Comparison of ENCODE assay signal across 22 cellular contexts in the genomic region with DNA sequence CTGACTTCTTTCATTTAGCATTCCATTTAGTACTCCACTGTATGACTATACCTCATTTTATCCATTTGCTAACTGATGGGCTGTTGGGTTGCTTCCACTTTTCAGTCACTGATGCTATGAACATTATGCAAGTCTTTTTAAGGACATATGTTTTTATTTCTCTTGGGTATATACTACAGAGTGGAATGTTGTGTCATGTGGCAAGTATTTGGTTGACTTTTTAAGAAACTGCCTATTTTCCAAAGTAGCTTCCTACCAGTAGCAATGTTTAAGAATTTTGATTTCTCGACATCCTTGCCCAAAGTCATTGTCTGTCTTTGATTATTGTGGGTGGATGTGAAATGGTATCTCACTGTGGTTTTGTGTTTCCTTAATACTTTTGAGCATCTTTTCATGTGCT.
DNase-seq lines count a peak whose midpoint lies in the region; ATAC-seq, FAIRE-seq and TF ChIP-seq lines count a peak whose summit lies in the region.
"Had no signal": no experiment of that assay in that cellular context is flagged by ENCODE, and none has a peak within 500 bp of the region (broad histone marks: within the 10 kb centered on the region; RNA-seq: fewer than 3 reads in every experiment).

No MANE protein-coding gene starts in this region.

- no peaks in the 10 kb centered on the region for H3K9me1 ChIP-seq in K562 (ENCODE audit: control insufficient read depth, insufficient read depth, low read length)

- no peak overlapping the region for H2BK120ac ChIP-seq in mesenchymal stem cell (ENCODE audit: low read depth, low read length)

- H3K36me3 ChIP-seq in K562 (ENCODE audit: control insufficient read depth, insufficient read depth, low read length), result no peaks in the 10 kb centered on the region
- H3K36me3 ChIP-seq in mesenchymal stem cell (ENCODE audit: control insufficient read depth in 1 of 2, insufficient read depth in 2 of 2, low read depth in 1 of 2, low read length in 2 of 2), result no peaks in the 10 kb centered on the region
- H3K36me3 ChIP-seq: stomach had no signal

- no peaks in the 10 kb centered on the region for H4K20me1 ChIP-seq in K562 (replicated peaks; ENCODE audit: control insufficient read depth, insufficient read depth, low read length)

- TF ChIP-seq CTCF in AG09309 (IDR thresholded peaks at IDR 0.05; ENCODE audit: control insufficient read depth, insufficient read depth, low read depth, low read length, missing control alignments) (no peak), K562 (IDR thresholded peaks at IDR 0.05 in 2 of 3, conservative IDR thresholded peaks at IDR 0.05 in 1 of 3; ENCODE audit: insufficient read depth in 2 of 3, low read depth in 1 of 3, low read length in 3 of 3) (no peak)

- H3K23ac ChIP-seq in mesenchymal stem cell (ENCODE audit: low read length in 2 of 2), result no peak overlapping the region

- TF ChIP-seq POLR2A in K562 (conservative IDR thresholded peaks at IDR 0.05), result no peak

- no peaks in the 10 kb centered on the region for H3K79me2 ChIP-seq in K562 (ENCODE audit: control insufficient read depth, insufficient read depth, low read length)

- peaks cover 0 to 2% of the 10 kb centered on the region in 2 experiments; a peak in 1 of 5 replicates for H3K4me1 ChIP-seq in K562 (replicated peaks in 1 of 2; ENCODE audit: control insufficient read depth in 2 of 2, insufficient read depth in 2 of 2, low read length in 2 of 2)
- H3K4me1 ChIP-seq in mesenchymal stem cell (ENCODE audit: control insufficient read depth, insufficient read depth, low read depth, low read length), result peaks cover 10% of the 10 kb centered on the region

- peak; percentile 60 for FAIRE-seq in K562 (lab: Jason Lieb, UNC)
- FAIRE-seq: HepG2, TTC549 had no signal

- DNase-seq in AG09309 (ENCODE audit: low read depth) (peak; percentile 95), HS-5 (ENCODE audit: low read depth) (peak; percentile 73), K562 (ENCODE audit: extremely low read depth in 1 of 4, low spot score in 3 of 4) (no peak), mesenchymal stem cell (peak; percentile 50), kidney glomerular epithelial cell (lab: John Stamatoyannopoulos, UW) (no peak), GOT3 (lab: John Stamatoyannopoulos, UW) (no peak), substantia nigra (lab: John Stamatoyannopoulos, UW) (no peak)
- DNase-seq in stimulated activated naive CD8-positive, alpha-beta T cell treated with anti-CD3 and anti-CD28 coated beads, Interleukin-15, Interleukin-2, amounts not matched to agents 100 U/mL and 50 U/mL, for 24 hours, result no peak
- DNase-seq: activated CD4-positive, alpha-beta T cell treated with anti-CD3 and anti-CD28 coated beads, Interleukin-2, amount 50 U/mL, for 48 hours; activated T-cell treated with anti-CD3 and anti-CD28 coated beads, Interleukin-2, amount 50 U/mL, for 48 hours; Calu3; caudate nucleus; effector memory CD8-positive, alpha-beta T cell; GF-D8; NCI-H2081 treated with DMSO at 0.1 percent for 48 hours; NCI-H524 treated with DMSO at 0.1 percent for 48 hours; stomach had no signal

- no peak for TF ChIP-seq RAD21 in K562 (CRISPR knock-in tag; conservative IDR thresholded peaks at IDR 0.05 in 1 of 2, IDR thresholded peaks at IDR 0.05 in 1 of 2)

- H3K9me3 ChIP-seq in K562 (replicated peaks; ENCODE audit: control insufficient read depth, insufficient read depth, low read depth, low read length) (no peaks in the 10 kb centered on the region), mesenchymal stem cell (ENCODE audit: control insufficient read depth, low read length) (no peaks in the 10 kb centered on the region)
- H3K9me3 ChIP-seq: stomach had no signal

- H3K27ac ChIP-seq in K562 (ENCODE audit: extremely low read depth, low read depth, low read length) (no peak overlapping the region), mesenchymal stem cell (ENCODE audit: low read length, poor library complexity, severe bottlenecking) (no peak overlapping the region), substantia nigra (ENCODE audit: low read depth, low read length, poor library complexity, severe bottlenecking) (no peak overlapping the region)
- H3K27ac ChIP-seq: SK-N-MC, stomach had no signal

- H3K79me1 ChIP-seq in mesenchymal stem cell (replicated peaks; ENCODE audit: low read length, poor library complexity, severe bottlenecking), result no peaks in the 10 kb centered on the region

- in situ Hi-C loops in K562 (cut with MboI), result no loop called here

- H3K27me3 ChIP-seq in K562 (ENCODE audit: control insufficient read depth in 2 of 2, insufficient read depth in 2 of 2, low read length in 2 of 2) (peaks cover 12 to 33% of the 10 kb centered on the region in 2 experiments; a peak in 4 of 5 replicates), mesenchymal stem cell (ENCODE audit: control insufficient read depth in 1 of 2, insufficient read depth in 1 of 2, low read length in 2 of 2) (no peaks in the 10 kb centered on the region)
- H3K27me3 ChIP-seq: stomach had no signal

- no peak overlapping the region for H2AK5ac ChIP-seq in mesenchymal stem cell (ENCODE audit: low read length, severe bottlenecking)

- no peak overlapping the region for H3K4ac ChIP-seq in mesenchymal stem cell (ENCODE audit: low read depth in 1 of 2, low read length in 2 of 2)

- H3K4me2 ChIP-seq in K562 (ENCODE audit: insufficient read depth, low read length) (no peak overlapping the region), mesenchymal stem cell (ENCODE audit: low read length, poor library complexity, severe bottlenecking) (no peak overlapping the region)

- H2BK12ac ChIP-seq in mesenchymal stem cell (ENCODE audit: low read length in 2 of 2), result no peak overlapping the region

- no peak for ATAC-seq in K562
- ATAC-seq in stimulated activated naive CD8-positive, alpha-beta T cell treated with anti-CD3 and anti-CD28 coated beads, Interleukin-15, Interleukin-2, amounts not matched to agents 100 U/mL and 50 U/mL, for 24 hours, result no peak
- ATAC-seq: effector memory CD8-positive, alpha-beta T cell; HepG2; natural killer cell treated with Interleukin-12 subunit alpha and Interleukin-12 subunit beta and Interleukin-15 and Interleukin-18, amount 100 ng/mL, for 72 hours had no signal

- POLR2A ChIA-PET in K562 (lab: Yijun Ruan, JAX), result interaction anchor here (1.1 kb wide), 1 partner anchor 26 kb away, joined by 3 read pairs; no protein-coding TSS in a partner anchor

- no peak overlapping the region for H2AFZ ChIP-seq in K562 (ENCODE audit: low read depth, low read length)
- H2AFZ ChIP-seq in mesenchymal stem cell (ENCODE audit: low read depth, low read length), result no peak overlapping the region

- no peak overlapping the region for H3K9ac ChIP-seq in K562 (ENCODE audit: insufficient read depth in 1 of 2, low read depth in 2 of 2, low read length in 2 of 2)
- no peak overlapping the region for H3K9ac ChIP-seq in mesenchymal stem cell (ENCODE audit: low read length)

- H2BK15ac ChIP-seq in mesenchymal stem cell (ENCODE audit: low read depth, poor library complexity, severe bottlenecking), result no peak overlapping the region

- 0% methylated on average over 1 of the region's 1 CpG for WGBS in K562 (ENCODE audit: insufficient coverage, low coverage, missing lambda C conversion rate)
- 71% methylated on average over 1 of the region's 1 CpG for WGBS in mesenchymal stem cell

- no peak overlapping the region for H3K18ac ChIP-seq in mesenchymal stem cell (ENCODE audit: low read depth in 1 of 2, low read length in 2 of 2)

- H3K4me3 ChIP-seq in AG09309 (ENCODE audit: control insufficient read depth, low read depth, low read length) (no peak overlapping the region), K562 (no peak overlapping the region), mesenchymal stem cell (ENCODE audit: insufficient read depth in 1 of 2, low read depth in 1 of 2, low read length in 2 of 2) (no peak overlapping the region)
- H3K4me3 ChIP-seq: lung, SK-N-MC, stomach had no signal

- TF ChIP-seq EP300 in K562 (IDR thresholded peaks at IDR 0.05; ENCODE audit: low read length), result no peak

- H4K8ac ChIP-seq in mesenchymal stem cell (ENCODE audit: low read length), result no peak overlapping the region

- H3K14ac ChIP-seq in mesenchymal stem cell (ENCODE audit: low read length in 2 of 2), result no peak overlapping the region

- CTCF ChIA-PET in K562 (lab: Yijun Ruan, JAX; ENCODE audit: low intra/inter-chr PET ratio), result no interaction called here

- intact Hi-C loops in K562 (cut with micrococcal nuclease), result no loop called here

- H4K91ac ChIP-seq in mesenchymal stem cell (ENCODE audit: low read length), result no peak overlapping the region

- no TSS peak for BruUV-seq in K562 (replicated peaks; lab: Mats Ljungman, UMichigan)

- H2BK5ac ChIP-seq in mesenchymal stem cell (ENCODE audit: low read depth, low read length, poor library complexity, severe bottlenecking), result no peak overlapping the region

TF ChIP-seq in K562, 482 proteins besides CTCF, POLR2A, EP300 and RAD21 (continues in another document):
- TF ChIP-seq C11orf30 (IDR thresholded peaks at IDR 0.05; ENCODE audit: low read depth) (no peak), PHB2 (IDR thresholded peaks at IDR 0.05; ENCODE audit: low read depth) (no peak), KLF10 (CRISPR knock-in tag; IDR thresholded peaks at IDR 0.05) (no peak), MCM2 (IDR thresholded peaks at IDR 0.05; ENCODE audit: low read depth) (no peak), GMEB1 (CRISPR knock-in tag; IDR thresholded peaks at IDR 0.05) (no peak), NCOA1 (IDR thresholded peaks at IDR 0.05; ENCODE audit: low read depth) (no peak), CTBP1 (IDR thresholded peaks at IDR 0.05; ENCODE audit: borderline replicate concordance) (no peak), ZNF12 (CRISPR knock-in tag; IDR thresholded peaks at IDR 0.05) (no peak)

Comparison
In these comparisons a context has a peak if more than half of its experiments do, and no peak if none do; other contexts are left out.
1. DNase-seq: peak in AG09309 (single experiment), HS-5 (single experiment) and mesenchymal stem cell (single experiment); none in K562 (0 of 4), kidney glomerular epithelial cell (single experiment), stimulated activated naive CD8-positive, alpha-beta T cell treated with anti-CD3 and anti-CD28 coated beads, Interleukin-15, Interleukin-2, amounts not matched to agents 100 U/mL and 50 U/mL, for 24 hours (single experiment), GOT3 (single experiment) and substantia nigra (0 of 49).